11 cellular contexts compared by ENCODE assay signal in the genomic region with DNA sequence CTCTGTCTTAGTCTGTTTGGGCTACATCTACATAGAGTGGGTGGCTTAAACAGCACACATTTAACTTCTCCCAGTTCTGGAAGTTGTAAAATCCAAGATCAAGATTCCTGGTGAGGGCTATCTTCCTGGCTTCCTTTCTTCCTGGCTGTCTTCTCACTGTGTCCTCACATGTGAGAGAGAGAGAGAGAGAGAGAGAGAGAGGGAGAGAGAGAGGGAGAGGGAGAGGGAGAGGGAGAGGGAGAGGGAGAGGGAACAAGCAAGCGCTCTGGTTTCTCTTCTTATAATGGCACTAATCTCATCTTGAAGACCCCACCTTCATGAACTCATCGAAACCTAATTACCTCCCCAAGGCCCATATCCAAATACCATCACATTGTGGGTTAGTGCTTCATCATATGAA.
"Had no signal": no experiment of that assay in that cellular context is flagged by ENCODE, and none has a peak within 500 bp of the region (broad histone marks: within the 10 kb centered on the region; RNA-seq: fewer than 3 reads in every experiment).

No MANE protein-coding gene starts in this region.

- H3K27ac Mint-ChIP-seq: type B pancreatic cell had no signal

- H3K36me3 Mint-ChIP-seq: type B pancreatic cell had no signal

- H3K27me3 ChIP-seq: left lung, neutrophil, suprapubic skin, thyroid gland had no signal

- H3K36me3 ChIP-seq: left lung, neutrophil, suprapubic skin, thyroid gland had no signal

- DNase-seq: effector memory CD4-positive, alpha-beta T cell; left lung; midbrain; stimulated activated CD4-positive, alpha-beta T cell treated with anti-CD3 and anti-CD28 coated beads, Interleukin-2, amount 100 ng/mL, for 48 hours; stimulated activated naive CD8-positive, alpha-beta T cell treated with anti-CD3 and anti-CD28 coated beads, Interleukin-15, Interleukin-2, amounts not matched to agents 100 U/mL and 50 U/mL, for 24 hours; thyroid gland had no signal

- H3K4me3 Mint-ChIP-seq: type B pancreatic cell had no signal

- H3K9me3 ChIP-seq: left lung, neutrophil, suprapubic skin, thyroid gland had no signal

- H3K4me3 ChIP-seq: left lung, smooth muscle cell, suprapubic skin, thyroid gland had no signal

- H3K27ac ChIP-seq: left lung, neutrophil, suprapubic skin, thyroid gland had no signal

- H3K27me3 Mint-ChIP-seq: type B pancreatic cell had no signal

- ATAC-seq: esophagus mucosa; stimulated activated naive CD8-positive, alpha-beta T cell treated with anti-CD3 and anti-CD28 coated beads, Interleukin-15, Interleukin-2, amounts not matched to agents 100 U/mL and 50 U/mL, for 24 hours had no signal
